ENCODE assay signal across 10 cellular contexts in genomic region chr1:16557034-16557433, GRCh38. TPM values are rescaled to one million over a fixed set of nuclear protein-coding genes. Genes with fewer than 3 reads are reported as not detected.
"Had no signal": no experiment of that assay in that cellular context is flagged by ENCODE, and none has a peak within 500 bp of the region (broad histone marks: within the 10 kb centered on the region; RNA-seq: fewer than 3 reads in every experiment).

No MANE protein-coding gene starts in this region.

RNA-seq across cellular contexts. Expression of gene RNU1-1, which starts 42.9 kb away (rescaled TPM):
- total RNA-seq: osteoblast, right atrium auricular region had no signal
- polyA plus RNA-seq: neural cell, ovary, pancreas, psoas muscle, right cardiac atrium, sigmoid colon, small intestine, spleen had no signal
